In the genomic region with DNA sequence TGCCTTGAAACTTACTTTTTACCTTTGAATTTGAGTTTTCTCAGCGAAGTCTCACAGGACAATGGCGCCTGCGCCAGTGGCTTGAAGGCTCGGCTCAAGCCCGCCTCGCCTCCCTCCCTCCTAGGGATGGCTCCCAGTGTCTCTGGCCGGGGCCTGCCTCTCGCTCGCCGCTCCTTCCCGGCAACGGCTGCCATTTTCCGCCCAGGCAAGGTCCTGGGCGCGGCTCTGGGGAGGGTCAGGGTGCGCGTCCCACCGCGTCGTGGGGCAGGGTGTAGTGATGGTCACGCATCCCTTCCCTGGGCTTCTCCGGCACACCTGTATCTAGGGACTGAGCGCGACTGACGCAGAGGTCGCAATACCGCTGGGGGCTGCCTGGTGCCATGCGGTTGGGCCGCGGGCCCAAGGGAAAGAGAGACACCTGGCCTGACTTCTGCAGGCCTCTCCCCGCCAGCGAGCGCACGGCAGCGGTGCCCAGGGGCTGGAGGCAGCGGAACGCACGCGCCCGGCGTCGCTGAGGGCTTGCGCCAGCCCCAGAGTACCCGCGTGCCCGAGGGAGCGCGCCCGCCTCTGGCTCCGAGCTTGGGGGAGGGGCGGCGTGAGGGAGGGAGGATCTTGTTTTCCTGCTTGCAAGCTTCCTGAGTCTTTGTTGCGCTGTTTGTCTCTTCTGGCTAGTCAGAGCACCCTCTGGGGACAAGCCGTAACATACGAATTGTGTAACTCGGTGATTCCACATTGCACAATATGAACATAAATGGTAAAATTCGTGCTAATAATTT, we compare ENCODE assay signal across 8 cellular contexts. TPM values are rescaled to one million over a fixed set of nuclear protein-coding genes. Genes with fewer than 3 reads are reported as not detected.
DNase-seq lines count a peak whose midpoint lies in the region; ATAC-seq, FAIRE-seq and TF ChIP-seq lines count a peak whose summit lies in the region.

No MANE protein-coding gene starts in this region.

- H3K9me3 ChIP-seq in endothelial cell of umbilical vein (replicated peaks; ENCODE audit: control insufficient read depth, insufficient read depth, low read length): no peaks in the 10 kb centered on the region

- no TSS peak for BruUV-seq in endothelial cell of umbilical vein (replicated peaks; lab: Mats Ljungman, UMichigan)

- ATAC-seq in GM18502 (IDR thresholded peaks at IDR 0.05; ENCODE audit: poor library complexity, unreplicated experiment) (peak; percentile 44), memory B cell (ENCODE audit: low read depth) (peak; percentile 70), GM21390 (IDR thresholded peaks at IDR 0.05; ENCODE audit: unreplicated experiment) (no peak)

- H3K27ac Mint-ChIP-seq in memory B cell: no peak overlapping the region

- H3K9me1 ChIP-seq in endothelial cell of umbilical vein (replicated peaks; ENCODE audit: control insufficient read depth, extremely low read depth, insufficient read depth, low read length): no peaks in the 10 kb centered on the region

- peaks cover 3% of the 10 kb centered on the region for H3K4me1 Mint-ChIP-seq in memory B cell

- POLR2A ChIA-PET in endothelial cell of umbilical vein (lab: Charles Lee): interaction anchor here (1.0 kb wide), 1 partner anchor 20 kb away, joined by 4 read pairs; a partner anchor contains a TSS

- no peak for TF ChIP-seq POLR2A in endothelial cell of umbilical vein (IDR thresholded peaks at IDR 0.05; ENCODE audit: low read depth, low read length)

- peak; percentile 24 for DNase-seq in NCI-H524 treated with DMSO at 0.1 percent for 48 hours (lab: John Stamatoyannopoulos, UW)
- DNase-seq in activated T-cell treated with anti-CD3 and anti-CD28 coated beads for 4 hours: peak; percentile 47
- DNase-seq in endothelial cell of umbilical vein (ENCODE audit: low read depth, low spot score): peak; percentile 76
- no peak for DNase-seq in memory B cell (ENCODE audit: low spot score in 2 of 2)
- peak; percentile 33 to 70 (median 37) for DNase-seq in stimulated activated CD4-positive, alpha-beta T cell treated with anti-CD3 and anti-CD28 coated beads, TNF-alpha, amount 100 ng/mL, for 24 hours (ENCODE audit: low read depth in 3 of 3)
- no peak for DNase-seq in A172 (ENCODE audit: low spot score)

- peak overlapping the region; percentile 0 to 54 (median 47) for H3K4me3 ChIP-seq in endothelial cell of umbilical vein (replicated peaks in 1 of 3; ENCODE audit: insufficient read depth in 1 of 3, low read depth in 1 of 3, low read length in 3 of 3)

- H3K4me1 ChIP-seq in endothelial cell of umbilical vein (ENCODE audit: control insufficient read depth, extremely low read depth, insufficient read depth, low read length): peaks cover 5% of the 10 kb centered on the region

- TF ChIP-seq CTCF in endothelial cell of umbilical vein (IDR thresholded peaks at IDR 0.05; ENCODE audit: extremely low read depth in 1 of 2, insufficient read depth in 1 of 2, low read depth in 1 of 2, low read length in 2 of 2): no peak

- H3K79me2 ChIP-seq in endothelial cell of umbilical vein (ENCODE audit: control insufficient read depth, insufficient read depth, low read length): no peaks in the 10 kb centered on the region

- CTCF ChIA-PET in endothelial cell of umbilical vein (lab: Charles Lee): interaction anchor here (1.2 to 1.3 kb wide), 5 partner anchors 9 to 417 kb away, joined by 3 to 11 read pairs (median 5); a partner anchor contains a TSS

- no peaks in the 10 kb centered on the region for H4K20me1 ChIP-seq in endothelial cell of umbilical vein (replicated peaks; ENCODE audit: control insufficient read depth, extremely low read depth, insufficient read depth, low read length)

- peak overlapping the region; percentile 75 for H3K4me3 Mint-ChIP-seq in memory B cell

- H3K27me3 ChIP-seq in endothelial cell of umbilical vein (ENCODE audit: control insufficient read depth in 2 of 2, insufficient read depth in 2 of 2, low read length in 2 of 2): peaks cover 8 to 12% of the 10 kb centered on the region in 2 experiments

- peaks cover under 1% of the 10 kb centered on the region for H3K27me3 Mint-ChIP-seq in memory B cell

- peak overlapping the region; percentile 31 for H3K9ac ChIP-seq in endothelial cell of umbilical vein (replicated peaks; ENCODE audit: extremely low read depth, insufficient read depth, low read length)

- peak; percentile 90 for FAIRE-seq in endothelial cell of umbilical vein (lab: Jason Lieb, UNC)

- intact Hi-C loops in endothelial cell of umbilical vein (cut with micrococcal nuclease): no loop called here

- peak overlapping the region; percentile 99 for H2AFZ ChIP-seq in endothelial cell of umbilical vein (ENCODE audit: low read depth, low read length)

- H3K27ac ChIP-seq in endothelial cell of umbilical vein (ENCODE audit: insufficient read depth, low read depth, low read length): no peak overlapping the region

- dilution Hi-C loops in endothelial cell of umbilical vein (cut with MboI; ENCODE audit: extremely low pct_ligation_motif_present, low sequenced_read_pairs): no loop called here

- no peaks in the 10 kb centered on the region for H3K9me3 Mint-ChIP-seq in memory B cell

- peak overlapping the region; percentile 85 for H3K4me2 ChIP-seq in endothelial cell of umbilical vein (ENCODE audit: insufficient read depth, low read length)

- no peaks in the 10 kb centered on the region for H3K36me3 ChIP-seq in endothelial cell of umbilical vein (ENCODE audit: control insufficient read depth in 2 of 2, extremely low read depth in 1 of 2, insufficient read depth in 2 of 2, low read length in 2 of 2)

- no peaks in the 10 kb centered on the region for H3K36me3 Mint-ChIP-seq in memory B cell

TF ChIP-seq in endothelial cell of umbilical vein, 7 proteins besides CTCF, POLR2A, EP300 and RAD21:
- no peak for TF ChIP-seq GATA2 (IDR thresholded peaks at IDR 0.05; ENCODE audit: insufficient read depth, insufficient read length, low read depth, low read length)
- peak; percentile 62 for TF ChIP-seq POLR2AphosphoS5 (IDR thresholded peaks at IDR 0.05; ENCODE audit: insufficient read depth, low read depth, low read length)
- TF ChIP-seq JUN (IDR thresholded peaks at IDR 0.05; ENCODE audit: borderline replicate concordance, insufficient read depth, insufficient read length, low read depth): no peak

RNA-seq across cellular contexts. Expression of a gene that starts 20.7 kb away (rescaled TPM):
- 33.2 TPM in 2 replicates for total RNA-seq in endothelial cell of umbilical vein
- 11.1 and 16.3 TPM in 2 replicates for polyA plus RNA-seq in endothelial cell of umbilical vein
- 10.0 and 15.6 TPM in 2 replicates for polyA plus RNA-seq in endothelial cell of umbilical vein (2011; cell fraction: cytosol; rRNA removed)
- 13.9 and 17.7 TPM in 2 replicates for polyA plus RNA-seq in endothelial cell of umbilical vein (2011; cell fraction: nucleus; rRNA removed)
- polyA plus RNA-seq in endothelial cell of umbilical vein (2012): 12.7 and 17.6 TPM in 2 replicates
- polyA minus RNA-seq in endothelial cell of umbilical vein: 133 and 162 TPM in 2 replicates
- polyA minus RNA-seq in endothelial cell of umbilical vein (2011; cell fraction: cytosol; rRNA and poly(A)+ RNA removed): 122 TPM
- polyA minus RNA-seq in endothelial cell of umbilical vein (2011; cell fraction: nucleus; rRNA and poly(A)+ RNA removed): 47.7 and 81.6 TPM in 2 replicates
- 24.7 and 26.9 TPM in 2 replicates for total RNA-seq in A172 (2014; rRNA removed; shearing (Covaris generic))

RNA-seq across cellular contexts. Expression of a gene that starts 27.3 kb away (rescaled TPM):
- 48.0 and 53.9 TPM in 2 replicates for total RNA-seq in endothelial cell of umbilical vein
- 75.5 and 83.7 TPM in 2 replicates for polyA plus RNA-seq in endothelial cell of umbilical vein
- 44.4 and 47.8 TPM in 2 replicates for polyA plus RNA-seq in endothelial cell of umbilical vein (2011; cell fraction: cytosol; rRNA removed)
- 52.7 and 54.8 TPM in 2 replicates for polyA plus RNA-seq in endothelial cell of umbilical vein (2011; cell fraction: nucleus; rRNA removed)
- 20.7 and 27.0 TPM in 2 replicates for polyA plus RNA-seq in endothelial cell of umbilical vein (2012)
- polyA minus RNA-seq in endothelial cell of umbilical vein: 125 and 145 TPM in 2 replicates
- polyA minus RNA-seq in endothelial cell of umbilical vein (2011; cell fraction: cytosol; rRNA and poly(A)+ RNA removed): 63.2 TPM
- 42.2 and 50.8 TPM in 2 replicates for polyA minus RNA-seq in endothelial cell of umbilical vein (2011; cell fraction: nucleus; rRNA and poly(A)+ RNA removed)
- 22.8 and 26.1 TPM in 2 replicates for total RNA-seq in A172 (2014; rRNA removed; shearing (Covaris generic))

RNA-seq across cellular contexts. Expression of a gene that starts 51.7 kb away (rescaled TPM):
- total RNA-seq in endothelial cell of umbilical vein: 5.9 and 10.1 TPM in 2 replicates
- 1.9 and 2.6 TPM in 2 replicates for polyA plus RNA-seq in endothelial cell of umbilical vein
- polyA plus RNA-seq in endothelial cell of umbilical vein (2011; cell fraction: cytosol; rRNA removed): 3.9 and 4.9 TPM in 2 replicates
- 19.0 and 26.6 TPM in 2 replicates for polyA plus RNA-seq in endothelial cell of umbilical vein (2011; cell fraction: nucleus; rRNA removed)
- polyA plus RNA-seq in endothelial cell of umbilical vein (2012): 5.2 and 5.9 TPM in 2 replicates
- 1.7 and 1.8 TPM in 2 replicates for polyA minus RNA-seq in endothelial cell of umbilical vein
- polyA minus RNA-seq in endothelial cell of umbilical vein (2011; cell fraction: cytosol; rRNA and poly(A)+ RNA removed): 1.0 TPM
- 4.0 and 4.3 TPM in 2 replicates for polyA minus RNA-seq in endothelial cell of umbilical vein (2011; cell fraction: nucleus; rRNA and poly(A)+ RNA removed)
- total RNA-seq in A172 (2014; rRNA removed; shearing (Covaris generic)): 1.4 and 5.2 TPM in 2 replicates

Comparison
In these comparisons a context has a peak if more than half of its experiments do, and no peak if none do; other contexts are left out.
1. DNase-seq: peak in NCI-H524 treated with DMSO at 0.1 percent for 48 hours (single experiment), activated T-cell treated with anti-CD3 and anti-CD28 coated beads for 4 hours (single experiment), endothelial cell of umbilical vein (single experiment) and stimulated activated CD4-positive, alpha-beta T cell treated with anti-CD3 and anti-CD28 coated beads, TNF-alpha, amount 100 ng/mL, for 24 hours (3 of 3); none in memory B cell (0 of 2) and A172 (single experiment).